ENCODE assay signal across 17 cellular contexts in the genomic region with DNA sequence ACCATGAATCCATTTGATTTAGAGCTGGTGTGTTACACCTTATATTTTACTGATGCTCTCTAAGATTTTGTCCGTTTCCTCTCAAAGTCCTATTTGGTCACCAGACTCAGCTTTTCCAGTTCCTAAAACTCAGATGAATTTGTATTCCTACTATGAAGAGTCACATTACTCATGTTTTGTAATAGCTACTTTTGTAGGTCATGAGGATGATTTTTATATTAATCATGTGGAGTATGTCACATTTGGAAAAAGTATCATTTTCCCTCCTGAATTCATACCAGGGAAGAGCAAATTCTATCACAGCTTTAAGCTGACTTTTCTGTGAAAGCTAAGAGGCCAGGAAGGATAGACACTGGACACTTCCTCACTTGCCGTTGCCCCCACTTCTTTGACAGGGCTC.
DNase-seq lines count a peak whose midpoint lies in the region; ATAC-seq lines count a peak whose summit lies in the region.
"Had no signal": no experiment of that assay in that cellular context is flagged by ENCODE, and none has a peak within 500 bp of the region (broad histone marks: within the 10 kb centered on the region; RNA-seq: fewer than 3 reads in every experiment).

No MANE protein-coding gene starts in this region.

- intact Hi-C loops in sciatic nerve (cut with DNase I), result no loop called here

- DNase-seq in EH (ENCODE audit: low read depth), result peak; percentile 42
- peak; percentile 12 for DNase-seq in M059J (ENCODE audit: low read depth)
- DNase-seq in fibroblast of peridontal ligament (ENCODE audit: extremely low read depth), result peak; percentile 56
- DNase-seq in sciatic nerve (ENCODE audit: low spot score), result no peak
- no peak for DNase-seq in activated CD4-positive, alpha-beta memory T cell treated with anti-CD3 and anti-CD28 coated beads, Interleukin-2, amount 10 ng/mL, durations not matched to agents 7 days and 5 days
- DNase-seq in activated CD4-positive, alpha-beta T cell treated with anti-CD3 and anti-CD28 coated beads for 1 hour, result no peak
- DNase-seq: CD8-positive, alpha-beta T cell; NCI-H1048; NCI-H2107; NCI-H345; NCI-H526 treated with DMSO at 0.1 percent for 48 hours; NK-92 treated with Interleukin-12 subunit alpha and Interleukin-12 subunit beta, amount 100 ng/mL, for 24 hours; OCI-M1 had no signal

- H3K4me3 Mint-ChIP-seq in activated CD4-positive, alpha-beta memory T cell treated with anti-CD3 and anti-CD28 coated beads, Interleukin-2, amount 10 ng/mL, durations not matched to agents 7 days and 5 days, result no peak overlapping the region
- H3K4me3 Mint-ChIP-seq: CD8-positive, alpha-beta T cell had no signal

- H3K4me1 Mint-ChIP-seq in activated CD4-positive, alpha-beta memory T cell treated with anti-CD3 and anti-CD28 coated beads, Interleukin-2, amount 10 ng/mL, durations not matched to agents 7 days and 5 days, result no peaks in the 10 kb centered on the region

- no peak overlapping the region for H3K27ac Mint-ChIP-seq in activated CD4-positive, alpha-beta memory T cell treated with anti-CD3 and anti-CD28 coated beads, Interleukin-2, amount 10 ng/mL, durations not matched to agents 7 days and 5 days
- H3K27ac Mint-ChIP-seq: CD8-positive, alpha-beta T cell had no signal

- CTCF ChIA-PET in activated CD4-positive, alpha-beta memory T cell treated with anti-CD3 and anti-CD28 coated beads, Interleukin-2, amount 10 ng/mL, durations not matched to agents 7 days and 5 days (lab: Charles Lee), result interaction anchor here (1.2 to 1.9 kb wide), 2 partner anchors 21 to 246 kb away, joined by 4 to 7 read pairs; no protein-coding TSS in a partner anchor

- H3K9me3 Mint-ChIP-seq in activated CD4-positive, alpha-beta memory T cell treated with anti-CD3 and anti-CD28 coated beads, Interleukin-2, amount 10 ng/mL, durations not matched to agents 7 days and 5 days, result no peaks in the 10 kb centered on the region
- H3K9me3 Mint-ChIP-seq: CD8-positive, alpha-beta T cell had no signal

- no peaks in the 10 kb centered on the region for H3K36me3 Mint-ChIP-seq in activated CD4-positive, alpha-beta memory T cell treated with anti-CD3 and anti-CD28 coated beads, Interleukin-2, amount 10 ng/mL, durations not matched to agents 7 days and 5 days (ENCODE audit: low read depth)

- H3K27me3 Mint-ChIP-seq in activated CD4-positive, alpha-beta memory T cell treated with anti-CD3 and anti-CD28 coated beads, Interleukin-2, amount 10 ng/mL, durations not matched to agents 7 days and 5 days, result no peaks in the 10 kb centered on the region

- peak; percentile 48 for ATAC-seq in sciatic nerve
- no peak for ATAC-seq in HG02678 (IDR thresholded peaks at IDR 0.05; ENCODE audit: unreplicated experiment)
- no peak for ATAC-seq in GM18520 (IDR thresholded peaks at IDR 0.05; ENCODE audit: unreplicated experiment)
- ATAC-seq: CD8-positive, alpha-beta T cell; HCT116; Right ventricle myocardium inferior had no signal

- POLR2A ChIA-PET in activated CD4-positive, alpha-beta memory T cell treated with anti-CD3 and anti-CD28 coated beads, Interleukin-2, amount 10 ng/mL, durations not matched to agents 7 days and 5 days (lab: Charles Lee), result interaction anchor here (0.7 kb wide), 1 partner anchor 158 kb away, joined by 3 read pairs; no protein-coding TSS in a partner anchor

Comparison
In these comparisons a context has a peak if more than half of its experiments do, and no peak if none do; other contexts are left out.
1. DNase-seq: peak in EH (single experiment), M059J (single experiment) and fibroblast of peridontal ligament (single experiment); none in sciatic nerve (single experiment), activated CD4-positive, alpha-beta memory T cell treated with anti-CD3 and anti-CD28 coated beads, Interleukin-2, amount 10 ng/mL, durations not matched to agents 7 days and 5 days (single experiment) and activated CD4-positive, alpha-beta T cell treated with anti-CD3 and anti-CD28 coated beads for 1 hour (single experiment).